In genomic region chr9:33677506-33677809, GRCh38 we compare ENCODE assay signal across 7 cellular contexts.
A peak's percentile ranks its signal among the peaks of the same experiment; 100 is the strongest.
DNase-seq lines count a peak whose midpoint lies in the region; ATAC-seq, FAIRE-seq and TF ChIP-seq lines count a peak whose summit lies in the region.

No MANE protein-coding gene starts in this region.

- peak overlapping the region; percentile 39 for H3K4me3 ChIP-seq in HAP-1
- peak overlapping the region; percentile 35 for H3K4me3 ChIP-seq in iPS-11a (ENCODE audit: low read depth, low read length)
- peak overlapping the region; percentile 15 to 56 for H3K4me3 ChIP-seq in small intestine (ENCODE audit: low read depth in 1 of 2, low read length in 2 of 2)

- DNase-seq in HAP-1 (ENCODE audit: low spot score in 2 of 2), result no peak
- no peak for DNase-seq in activated B cell treated with CpG ODN at 0.5 μM for 24 hours
- no peak for DNase-seq in small intestine
- no peak for DNase-seq in KBM-7
- DNase-seq in GOT3 (lab: John Stamatoyannopoulos, UW), result no peak

- no peak overlapping the region for H3K27ac Mint-ChIP-seq in activated B cell treated with CpG ODN at 0.5 μM for 24 hours

- TF ChIP-seq CTCF in activated B cell treated with CpG ODN at 0.5 μM for 24 hours (IDR thresholded peaks at IDR 0.05), result no peak

- H3K27me3 ChIP-seq in HAP-1 (ENCODE audit: low read depth) (no peaks in the 10 kb centered on the region), small intestine (ENCODE audit: control insufficient read depth in 2 of 2, insufficient read depth in 2 of 2, low read length in 2 of 2) (no peaks in the 10 kb centered on the region)

- H3K36me3 Mint-ChIP-seq in activated B cell treated with CpG ODN at 0.5 μM for 24 hours (ENCODE audit: low read depth), result peaks cover 3% of the 10 kb centered on the region

- intact Hi-C loops in activated B cell treated with CpG ODN at 0.5 μM for 24 hours (cut with micrococcal nuclease), result loop anchor here (5.0 kb wide), 1 partner anchor 45 kb away; no protein-coding TSS in a partner anchor

- FAIRE-seq in small intestine (lab: Jason Lieb, UNC), result no peak

- CTCF ChIA-PET in activated B cell treated with CpG ODN at 0.5 μM for 24 hours (lab: Charles Lee), result interaction anchor here (1.3 kb wide), 1 partner anchor 39 kb away, joined by 3 read pairs; no protein-coding TSS in a partner anchor

- H3K27ac ChIP-seq in small intestine (ENCODE audit: low read depth in 1 of 2, low read length in 1 of 2), result no peak overlapping the region

- in situ Hi-C loops in HAP-1 (cut with MboI; ENCODE audit: low sequenced_read_pairs) (no loop called here), KBM-7 (cut with MboI; ENCODE audit: low pct_unique_long_range_greater_than_20kb, low sequenced_read_pairs) (no loop called here)

- no peaks in the 10 kb centered on the region for H3K9me3 Mint-ChIP-seq in activated B cell treated with CpG ODN at 0.5 μM for 24 hours

- peaks cover 7% of the 10 kb centered on the region for H3K4me1 Mint-ChIP-seq in activated B cell treated with CpG ODN at 0.5 μM for 24 hours

- H3K9me3 ChIP-seq in HAP-1 (no peaks in the 10 kb centered on the region), small intestine (ENCODE audit: control insufficient read depth, low read depth) (no peaks in the 10 kb centered on the region)

- WGBS in small intestine, 3 donors, result 34 to 39% (median 38%) methylated on average over 3 of the region's 3 CpGs

- H3K36me3 ChIP-seq in HAP-1 (replicated peaks) (no peaks in the 10 kb centered on the region), small intestine (ENCODE audit: control insufficient read depth in 2 of 2, insufficient read depth in 2 of 2, low read length in 2 of 2) (no peaks in the 10 kb centered on the region)

- H3K27me3 Mint-ChIP-seq in activated B cell treated with CpG ODN at 0.5 μM for 24 hours, result peaks cover 56% of the 10 kb centered on the region

- ATAC-seq in activated B cell treated with CpG ODN at 0.5 μM for 24 hours (ENCODE audit: low read depth) (no peak), HG03139 (IDR thresholded peaks at IDR 0.05; ENCODE audit: unreplicated experiment) (no peak)

- peak overlapping the region; percentile 86 for H3K4me3 Mint-ChIP-seq in activated B cell treated with CpG ODN at 0.5 μM for 24 hours

- POLR2A ChIA-PET in activated B cell treated with CpG ODN at 0.5 μM for 24 hours (lab: Charles Lee), result no interaction called here

- H3K4me1 ChIP-seq in HAP-1 (peaks cover 8% of the 10 kb centered on the region), small intestine (ENCODE audit: control insufficient read depth in 2 of 2, insufficient read depth in 1 of 2, low read depth in 1 of 2, low read length in 1 of 2) (no peaks in the 10 kb centered on the region)
